Comparison of ENCODE assay signal across 8 cellular contexts in the genomic region with DNA sequence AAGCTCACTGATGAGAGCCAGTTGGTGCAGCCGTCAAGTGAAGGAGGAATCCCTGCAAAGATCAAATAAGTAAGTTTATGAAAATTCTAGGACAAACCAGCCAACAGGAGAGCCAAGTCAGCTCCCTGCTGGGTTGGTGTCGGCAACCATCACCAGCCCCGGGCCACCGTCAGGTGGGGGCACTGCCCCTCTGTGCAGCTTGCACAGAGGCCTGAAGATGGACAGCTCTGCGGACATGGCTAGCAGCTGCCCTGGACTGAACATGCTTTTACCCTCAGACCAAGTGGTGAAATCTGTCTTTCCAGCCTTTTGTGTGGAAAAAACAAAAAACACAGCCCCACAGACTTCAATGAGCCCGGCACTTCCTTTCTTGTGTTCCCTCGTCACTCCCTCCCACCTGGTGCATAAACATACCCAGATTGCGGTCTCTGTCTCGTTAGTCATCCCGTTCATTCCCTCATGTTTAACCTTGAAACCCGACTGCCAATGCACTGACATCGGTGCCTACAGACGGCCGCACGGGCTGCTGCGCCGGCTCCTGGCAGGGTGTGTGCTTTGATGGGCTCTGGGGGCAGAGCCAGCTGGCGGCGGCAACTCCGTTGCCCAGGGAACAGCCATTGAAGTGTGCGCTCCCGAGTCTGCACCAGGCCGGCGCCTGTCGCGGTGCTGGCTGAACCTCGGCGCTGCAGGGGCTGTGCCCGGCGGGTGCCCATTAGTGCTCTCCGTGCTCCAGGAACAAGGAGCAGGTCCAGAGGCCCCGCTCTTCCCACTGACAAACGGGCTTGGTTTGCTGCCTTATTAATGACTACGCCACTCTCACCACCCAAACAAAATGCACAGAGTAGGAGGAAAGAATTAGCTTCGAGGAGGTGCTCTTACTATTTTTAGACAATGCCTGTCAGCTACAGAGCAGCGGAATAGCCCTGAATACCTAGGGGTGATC.
DNase-seq lines count a peak whose midpoint lies in the region; ATAC-seq and TF ChIP-seq lines count a peak whose summit lies in the region.

No MANE protein-coding gene starts in this region.

- peaks cover 0 to 14% (median 6%) of the 10 kb centered on the region in 4 donors for H3K4me1 Mint-ChIP-seq in CD4-positive, CD25-positive, alpha-beta regulatory T cell
- H3K4me1 Mint-ChIP-seq in chondrocyte (ENCODE audit: low read depth) = no peaks in the 10 kb centered on the region

- no peaks in the 10 kb centered on the region for H3K27me3 Mint-ChIP-seq in CD4-positive, CD25-positive, alpha-beta regulatory T cell
- no peaks in the 10 kb centered on the region for H3K27me3 Mint-ChIP-seq in chondrocyte (ENCODE audit: low read depth)

- intact Hi-C loops in mucosa of descending colon (cut with DNase I, micrococcal nuclease) = no loop called here

- no peak for ATAC-seq in CD4-positive, CD25-positive, alpha-beta regulatory T cell (ENCODE audit: low read depth in 2 of 2)
- peak; percentile 32 for ATAC-seq in mucosa of descending colon
- no peak for ATAC-seq in HG02759 (IDR thresholded peaks at IDR 0.05; ENCODE audit: unreplicated experiment)

- H3K36me3 ChIP-seq in CD4-positive, CD25-positive, alpha-beta regulatory T cell (ENCODE audit: control insufficient read depth, insufficient read depth, low read length) = peaks cover 10% of the 10 kb centered on the region
- H3K36me3 ChIP-seq in mucosa of descending colon (ENCODE audit: low read depth) = no peaks in the 10 kb centered on the region

- peaks cover 24% of the 10 kb centered on the region for H3K36me3 Mint-ChIP-seq in CD4-positive, CD25-positive, alpha-beta regulatory T cell
- H3K36me3 Mint-ChIP-seq in chondrocyte (ENCODE audit: low read depth) = no peaks in the 10 kb centered on the region

- peak overlapping the region; percentile 20 to 59 (median 41) for H3K27ac Mint-ChIP-seq in CD4-positive, CD25-positive, alpha-beta regulatory T cell
- peak overlapping the region; percentile 24 for H3K27ac Mint-ChIP-seq in chondrocyte (ENCODE audit: unreplicated experiment)

- H3K4me3 ChIP-seq in CD4-positive, CD25-positive, alpha-beta regulatory T cell (ENCODE audit: low read depth, low read length) = no peak overlapping the region
- H3K4me3 ChIP-seq in mucosa of descending colon = no peak overlapping the region

- peaks cover 0 to under 1% (median 0%) of the 10 kb centered on the region in 7 donors for H3K9me3 Mint-ChIP-seq in CD4-positive, CD25-positive, alpha-beta regulatory T cell
- no peaks in the 10 kb centered on the region for H3K9me3 Mint-ChIP-seq in chondrocyte (ENCODE audit: low read depth)

- H3K27ac ChIP-seq in CD4-positive, CD25-positive, alpha-beta regulatory T cell (ENCODE audit: insufficient read depth, low read length, poor library complexity, severe bottlenecking) = no peak overlapping the region

- no peak for TF ChIP-seq CTCF in chondrocyte (IDR thresholded peaks at IDR 0.05)
- no peak for TF ChIP-seq CTCF in mucosa of descending colon (IDR thresholded peaks at IDR 0.05)

- no peak for DNase-seq in CD4-positive, CD25-positive, alpha-beta regulatory T cell
- DNase-seq in NCI-H2107 (lab: John Stamatoyannopoulos, UW) (peak; percentile 64), chondrocyte (ENCODE audit: low spot score) (peak; percentile 75), mucosa of descending colon (no peak), NAMALWA (ENCODE audit: low spot score) (no peak), GOT3 (lab: John Stamatoyannopoulos, UW) (no peak), T-helper 9 cell (no peak)

- no peaks in the 10 kb centered on the region for H3K4me1 ChIP-seq in CD4-positive, CD25-positive, alpha-beta regulatory T cell (ENCODE audit: control insufficient read depth, insufficient read depth, low read length, poor library complexity, severe bottlenecking)
- no peaks in the 10 kb centered on the region for H3K4me1 ChIP-seq in mucosa of descending colon (ENCODE audit: low read depth)

- H3K4me3 Mint-ChIP-seq in CD4-positive, CD25-positive, alpha-beta regulatory T cell = no peak overlapping the region
- no peak overlapping the region for H3K4me3 Mint-ChIP-seq in chondrocyte (ENCODE audit: unreplicated experiment)

- no peaks in the 10 kb centered on the region for H3K9me3 ChIP-seq in CD4-positive, CD25-positive, alpha-beta regulatory T cell (ENCODE audit: control insufficient read depth in 2 of 2, low read length in 2 of 2)
- no peaks in the 10 kb centered on the region for H3K9me3 ChIP-seq in mucosa of descending colon

- H3K27me3 ChIP-seq in CD4-positive, CD25-positive, alpha-beta regulatory T cell (ENCODE audit: control insufficient read depth, insufficient read depth, low read length) = no peaks in the 10 kb centered on the region

Comparison
In these comparisons a context has a peak if more than half of its experiments do, and no peak if none do; other contexts are left out.
1. DNase-seq: peak in NCI-H2107 (single experiment) and chondrocyte (single experiment); none in CD4-positive, CD25-positive, alpha-beta regulatory T cell (0 of 3), mucosa of descending colon (0 of 3), NAMALWA (single experiment), GOT3 (single experiment) and T-helper 9 cell (single experiment).